In genomic region chr11:63986156-63986931, GRCh38 we compare ENCODE assay signal across 9 cellular contexts. TPM values are rescaled to one million over a fixed set of nuclear protein-coding genes. Genes with fewer than 3 reads are reported as not detected.
DNase-seq lines count a peak whose midpoint lies in the region; ATAC-seq, FAIRE-seq and TF ChIP-seq lines count a peak whose summit lies in the region.
"Had no signal": no experiment of that assay in that cellular context is flagged by ENCODE, and none has a peak within 500 bp of the region (broad histone marks: within the 10 kb centered on the region; RNA-seq: fewer than 3 reads in every experiment).

Gene OTUB1, plus strand, starts transcription at chr11:63986438. Its CDS starts 19 bp downstream, at chr11:63986457.

- peaks cover 23% of the 10 kb centered on the region for H3K79me2 ChIP-seq in HepG2 (ENCODE audit: insufficient read depth, low read length)

- intact Hi-C loops in HepG2 (cut with micrococcal nuclease; ENCODE audit: unreplicated experiment) = no loop called here

- no peaks in the 10 kb centered on the region for H4K20me1 ChIP-seq in HepG2 (ENCODE audit: insufficient read depth, low read length)

- H3K9me3 ChIP-seq in BE2C (no peaks in the 10 kb centered on the region), HepG2 (ENCODE audit: low read length) (no peaks in the 10 kb centered on the region)

- H3K9ac ChIP-seq in HepG2 (ENCODE audit: insufficient read depth, low read depth, low read length) = peak within 1 kb of the TSS; percentile 95

- TF ChIP-seq EP300 in HepG2 (IDR thresholded peaks at IDR 0.05; ENCODE audit: low read depth in 2 of 2, low read length in 2 of 2) (no peak), HepG2 (CRISPR knock-in tag; IDR thresholded peaks at IDR 0.05; ENCODE audit: borderline replicate concordance) (peak; percentile 20; the same call in 1 of the 2 replicates)

- FAIRE-seq in HepG2 (lab: Jason Lieb, UNC) = peak; percentile 72
- FAIRE-seq: colon had no signal

- POLR2A ChIA-PET in HepG2 (lab: Yijun Ruan, JAX) = interaction anchor here (3.1 kb wide), 1 partner anchor 12 kb away, joined by 12 read pairs; the partner anchor contains the start of gene COX8A

- no peak within 1 kb of the TSS for H2AFZ ChIP-seq in HepG2 (ENCODE audit: low read length)

- no peaks in the 10 kb centered on the region for H3K27me3 ChIP-seq in BE2C
- no peaks in the 10 kb centered on the region for H3K27me3 ChIP-seq in HepG2 (ENCODE audit: control insufficient read depth in 1 of 2, insufficient read depth in 2 of 2, low read length in 2 of 2)

- no peaks in the 10 kb centered on the region for H3K4me1 ChIP-seq in BE2C
- H3K4me1 ChIP-seq in HepG2 (ENCODE audit: insufficient read depth, low read length) = peaks cover 19% of the 10 kb centered on the region

- BruUV-seq in HepG2 (replicated peaks; lab: Mats Ljungman, UMichigan) = no TSS peak

- 0% methylated on average over 1 of the region's 63 CpGs for WGBS in HepG2 (ENCODE audit: low lambda C conversion rate)

- TF ChIP-seq RAD21 in HepG2 (CRISPR knock-in tag; IDR thresholded peaks at IDR 0.05) = peak; percentile 40; the same call in 1 of the 2 replicates

- H3K27ac ChIP-seq in HepG2 (ENCODE audit: extremely low read length, insufficient read depth, low read length) = peak within 1 kb of the TSS; percentile 89

- DNase-seq in BE2C = peak; percentile 89
- peak; percentile 98 for DNase-seq in NCI-H748 (lab: John Stamatoyannopoulos, UW; ENCODE audit: unreplicated experiment)
- peak; percentile 82 for DNase-seq in activated CD4-positive, alpha-beta T cell treated with anti-CD3 and anti-CD28 coated beads, Interleukin-2, amount 50 U/mL, for 4 hours
- DNase-seq in dermis microvascular lymphatic vessel endothelial cell (ENCODE audit: low read depth in 2 of 2) = peak; percentile 83 to 92
- DNase-seq in HepG2 (ENCODE audit: low spot score) = peak; percentile 93
- DNase-seq in stimulated activated CD4-positive, alpha-beta T cell treated with anti-CD3 and anti-CD28 coated beads, Interleukin-4, amount 100 ng/mL, for 1 hour = peak; percentile 89

- ATAC-seq in GM19324 (IDR thresholded peaks at IDR 0.05; ENCODE audit: low FRiP score, unreplicated experiment) = peak; percentile 77
- ATAC-seq in HG03520 (IDR thresholded peaks at IDR 0.05; ENCODE audit: unreplicated experiment) = peak; percentile 83
- ATAC-seq in HepG2 = peak; percentile 94

- in situ Hi-C loops in HepG2 (cut with HindIII; ENCODE audit: extremely low pct_ligation_motif_present, low pct_unique_long_range_greater_than_20kb) = no loop called here

- H3K4me2 ChIP-seq in HepG2 (ENCODE audit: low read depth, low read length) = peak within 1 kb of the TSS; percentile 70

- TF ChIP-seq CTCF in BE2C (IDR thresholded peaks at IDR 0.05; ENCODE audit: low read depth, low read length) (no peak), HepG2 (CRISPR knock-in tag; IDR thresholded peaks at IDR 0.05) (no peak; the same call in 1 of the 2 replicates)

- CTCF ChIA-PET in HepG2 (lab: Yijun Ruan, JAX; ENCODE audit: low intra/inter-chr PET ratio, low total read pairs) = no interaction called here

- H3K4me3 ChIP-seq in BE2C (ENCODE audit: low read depth, low read length) = peak within 1 kb of the TSS; percentile 66
- peak within 1 kb of the TSS; percentile 87 to 97 (median 95) for H3K4me3 ChIP-seq in HepG2 (replicated peaks in 1 of 3; ENCODE audit: insufficient read depth in 1 of 3, low read depth in 2 of 3, low read length in 3 of 3)

- H3K36me3 ChIP-seq in BE2C = no peaks in the 10 kb centered on the region; the same call in 1 of the 2 replicates
- H3K36me3 ChIP-seq in HepG2 (replicated peaks in 1 of 2; ENCODE audit: control insufficient read depth in 1 of 2, insufficient read depth in 2 of 2, low read length in 2 of 2) = peaks cover 3 to 19% of the 10 kb centered on the region in 2 experiments; a peak in 4 of 5 replicates

- peak; percentile 81 to 87 for TF ChIP-seq POLR2A in HepG2 (IDR thresholded peaks at IDR 0.05; ENCODE audit: insufficient read depth in 1 of 2, low read depth in 2 of 2, low read length in 2 of 2)

TF ChIP-seq in HepG2, 621 proteins besides CTCF, POLR2A, EP300 and RAD21 (continues in another document):
- TF ChIP-seq DZIP1 (CRISPR knock-in tag; IDR thresholded peaks at IDR 0.05) (no peak), ZNF772 (CRISPR knock-in tag; IDR thresholded peaks at IDR 0.05) (peak; percentile 78; the same call in 1 of the 2 replicates), ZNF577 (CRISPR knock-in tag; IDR thresholded peaks at IDR 0.05; ENCODE audit: borderline replicate concordance, low read depth) (no peak), ZNF264 (CRISPR knock-in tag; IDR thresholded peaks at IDR 0.05) (peak; percentile 46; the same call in 1 of the 2 replicates), ELF3 (CRISPR knock-in tag; IDR thresholded peaks at IDR 0.05) (peak; percentile 86), ZBTB26 (CRISPR knock-in tag; IDR thresholded peaks at IDR 0.05; ENCODE audit: borderline replicate concordance) (peak; percentile 54; the same call in 1 of the 2 replicates), KAT8 (CRISPR knock-in tag; IDR thresholded peaks at IDR 0.05) (peak; percentile 95), MXD3 (CRISPR knock-in tag; IDR thresholded peaks at IDR 0.05) (peak; percentile 89; the same call in 1 of the 2 replicates), MTA1 (CRISPR knock-in tag; IDR thresholded peaks at IDR 0.05; ENCODE audit: borderline replicate concordance) (peak; percentile 71; the same call in 1 of the 2 replicates), TGIF2 (CRISPR knock-in tag; IDR thresholded peaks at IDR 0.05) (peak; percentile 85; the same call in 1 of the 2 replicates), ZNF550 (CRISPR knock-in tag; IDR thresholded peaks at IDR 0.05; ENCODE audit: borderline replicate concordance) (no peak), ZBTB7A (CRISPR knock-in tag; IDR thresholded peaks at IDR 0.05) (peak; percentile 91)

RNA-seq across cellular contexts. Expression of gene OTUB1, which starts in this region (rescaled TPM):
- 208 TPM for polyA plus RNA-seq in BE2C (2012; ENCODE audit: insufficient read depth, insufficient read length, low read depth)
- 50.2 and 62.2 TPM in 2 replicates for total RNA-seq in dermis microvascular lymphatic vessel endothelial cell
- total RNA-seq in HepG2 (2016; rRNA removed; fragmentation: Illumina TruSeq; extraction: Trizol) = 58.8 and 78.7 TPM in 2 replicates
- 20.2 and 22.1 TPM in 2 replicates for total RNA-seq in HepG2 (2016; cell fraction: cytosol; rRNA removed; fragmentation: Illumina TruSeq; extraction: Trizol; ENCODE audit: low read depth)
- total RNA-seq in HepG2 (2016; cell fraction: insoluble cytoplasmic fraction; rRNA removed; fragmentation: Illumina TruSeq; extraction: Trizol) = 63.7 and 75.6 TPM in 2 replicates
- total RNA-seq in HepG2 (2016; cell fraction: membrane; rRNA removed; fragmentation: Illumina TruSeq; extraction: Trizol) = 29.1 and 30.2 TPM in 2 replicates
- total RNA-seq in HepG2 (2016; cell fraction: nucleus; rRNA removed; fragmentation: Illumina TruSeq; extraction: Trizol) = 37.3 and 37.7 TPM in 2 replicates
- polyA plus RNA-seq in HepG2 (2011; rRNA removed) = 130 TPM in 2 replicates
- 108 and 143 TPM in 2 replicates for polyA plus RNA-seq in HepG2 (2011; cell fraction: cytosol; rRNA removed)
- 193 and 235 TPM in 2 replicates for polyA plus RNA-seq in HepG2 (2011; cell fraction: nucleus; rRNA removed)
- polyA plus RNA-seq in HepG2 (2012) = 62.7 and 68.2 TPM in 2 replicates
- polyA plus RNA-seq in HepG2 (2016; cell fraction: cytosol; fragmentation: Illumina TruSeq; extraction: Trizol; ENCODE audit: low read depth) = 38.9 TPM in 2 replicates
- 103 and 127 TPM in 2 replicates for polyA plus RNA-seq in HepG2 (2016; cell fraction: insoluble cytoplasmic fraction; fragmentation: Illumina TruSeq; extraction: Trizol; ENCODE audit: low read depth)
- polyA plus RNA-seq in HepG2 (2016; cell fraction: membrane; fragmentation: Illumina TruSeq; extraction: Trizol; ENCODE audit: low read depth) = 42.5 and 43.1 TPM in 2 replicates
- 108 and 115 TPM in 2 replicates for polyA plus RNA-seq in HepG2 (2016; cell fraction: nucleus; fragmentation: Illumina TruSeq; extraction: Trizol; ENCODE audit: insufficient read depth, low read depth)
- polyA minus RNA-seq in HepG2 (2011; rRNA and poly(A)+ RNA removed; ENCODE audit: low replicate concordance) = 120 and 135 TPM in 2 replicates
- polyA minus RNA-seq in HepG2 (2011; cell fraction: cytosol; rRNA and poly(A)+ RNA removed) = 51.3 and 59.5 TPM in 2 replicates
- 31.7 and 32.2 TPM in 2 replicates for polyA minus RNA-seq in HepG2 (2011; cell fraction: nucleus; rRNA and poly(A)+ RNA removed)

Comparison
In these comparisons a context has a peak if more than half of its experiments do, and no peak if none do; other contexts are left out.
1. Peak in every context shown above with its lines: DNase-seq, ATAC-seq, H3K4me3 ChIP-seq and H3K27ac ChIP-seq.